Comparison of ENCODE assay signal across 8 cellular contexts in genomic region chr10:13349776-13350274, GRCh38. TPM values are rescaled to one million over a fixed set of nuclear protein-coding genes. Genes with fewer than 3 reads are reported as not detected.
A peak's percentile ranks its signal among the peaks of the same experiment; 100 is the strongest.
DNase-seq lines count a peak whose midpoint lies in the region; ATAC-seq and TF ChIP-seq lines count a peak whose summit lies in the region.

No MANE protein-coding gene starts in this region.

- intact Hi-C loops in aorta (cut with DNase I), result no loop called here

- peaks cover 24% of the 10 kb centered on the region for H3K79me2 ChIP-seq in Karpas-422 (ENCODE audit: low read length)

- DNase-seq in BE2C, result no peak
- DNase-seq in Karpas-422, result no peak
- peak; percentile 49 for DNase-seq in activated CD8-positive, alpha-beta T cell treated with anti-CD3 and anti-CD28 coated beads, Interleukin-2, amount 10 ng/mL, durations not matched to agents 7 days and 5 days
- peak; percentile 48 for DNase-seq in fibroblast of peridontal ligament (ENCODE audit: extremely low read depth)
- peak in 7 of 10 donors; percentile 3 to 69 (median 22) for DNase-seq in naive thymus-derived CD8-positive, alpha-beta T cell
- peak; percentile 69 to 79 for DNase-seq in aorta

- no peaks in the 10 kb centered on the region for H3K9me3 Mint-ChIP-seq in activated CD8-positive, alpha-beta T cell treated with anti-CD3 and anti-CD28 coated beads, Interleukin-2, amount 10 ng/mL, durations not matched to agents 7 days and 5 days (ENCODE audit: insufficient read depth)
- H3K9me3 Mint-ChIP-seq in naive thymus-derived CD8-positive, alpha-beta T cell, result no peaks in the 10 kb centered on the region

- no peak for TF ChIP-seq CTCF in BE2C (IDR thresholded peaks at IDR 0.05; ENCODE audit: low read depth, low read length)

- peak overlapping the region; percentile 92 for H3K4me3 Mint-ChIP-seq in activated CD8-positive, alpha-beta T cell treated with anti-CD3 and anti-CD28 coated beads, Interleukin-2, amount 10 ng/mL, durations not matched to agents 7 days and 5 days
- H3K4me3 Mint-ChIP-seq in naive thymus-derived CD8-positive, alpha-beta T cell, result peak overlapping the region; percentile 77 to 97 (median 95)

- H3K27ac Mint-ChIP-seq in activated CD8-positive, alpha-beta T cell treated with anti-CD3 and anti-CD28 coated beads, Interleukin-2, amount 10 ng/mL, durations not matched to agents 7 days and 5 days, result peak overlapping the region; percentile 96
- H3K27ac Mint-ChIP-seq in naive thymus-derived CD8-positive, alpha-beta T cell, result peak overlapping the region; percentile 92 to 98 (median 95)

- H3K4me2 ChIP-seq in Karpas-422 (ENCODE audit: low read depth, low read length, poor library complexity, severe bottlenecking), result peak overlapping the region; percentile 80

- peak overlapping the region; percentile 83 for H3K9ac ChIP-seq in Karpas-422 (ENCODE audit: low read length)

- no peak overlapping the region for H3K27ac ChIP-seq in Karpas-422 (ENCODE audit: low read length)
- H3K27ac ChIP-seq in aorta (ENCODE audit: low read depth in 1 of 2, low read length in 2 of 2), result no peak overlapping the region

- 0 out of 2 replicates have a peak, but pooled peaks cover 4% of the 10 kb centered on the region for H4K20me1 ChIP-seq in Karpas-422 (ENCODE audit: insufficient read depth, low read depth, low read length)

- H3K4me3 ChIP-seq in BE2C (ENCODE audit: low read depth, low read length), result peak overlapping the region; percentile 88
- H3K4me3 ChIP-seq in Karpas-422 (ENCODE audit: low read length), result peak overlapping the region; percentile 83
- H3K4me3 ChIP-seq in aorta (ENCODE audit: low read length in 2 of 2), result peak overlapping the region; percentile 98

- H3K27me3 ChIP-seq in BE2C (no peaks in the 10 kb centered on the region), Karpas-422 (ENCODE audit: low read length) (no peaks in the 10 kb centered on the region), aorta (ENCODE audit: control insufficient read depth in 1 of 2, insufficient read depth in 2 of 2, low read length in 1 of 2) (no peaks in the 10 kb centered on the region)

- no peaks in the 10 kb centered on the region for H3K27me3 Mint-ChIP-seq in activated CD8-positive, alpha-beta T cell treated with anti-CD3 and anti-CD28 coated beads, Interleukin-2, amount 10 ng/mL, durations not matched to agents 7 days and 5 days (ENCODE audit: low read depth)
- H3K27me3 Mint-ChIP-seq in naive thymus-derived CD8-positive, alpha-beta T cell, result peaks cover 0 to 3% (median 0%) of the 10 kb centered on the region in 5 donors

- H3K36me3 ChIP-seq in BE2C (no peaks in the 10 kb centered on the region), Karpas-422 (ENCODE audit: insufficient read depth, low read length) (peaks cover 3% of the 10 kb centered on the region; the same call in 1 of the 2 replicates), aorta (ENCODE audit: control insufficient read depth in 1 of 2, insufficient read depth in 2 of 2, low read length in 1 of 2) (no peaks in the 10 kb centered on the region)

- peaks cover 17% of the 10 kb centered on the region for H3K36me3 Mint-ChIP-seq in activated CD8-positive, alpha-beta T cell treated with anti-CD3 and anti-CD28 coated beads, Interleukin-2, amount 10 ng/mL, durations not matched to agents 7 days and 5 days (ENCODE audit: low read depth)
- H3K36me3 Mint-ChIP-seq in naive thymus-derived CD8-positive, alpha-beta T cell, result no peaks in the 10 kb centered on the region

- H3K9me3 ChIP-seq in BE2C, result no peaks in the 10 kb centered on the region
- H3K9me3 ChIP-seq in Karpas-422 (ENCODE audit: low read length), result no peaks in the 10 kb centered on the region
- H3K9me3 ChIP-seq in aorta (ENCODE audit: control insufficient read depth, low read length), result no peaks in the 10 kb centered on the region

- no peak for ATAC-seq in activated CD8-positive, alpha-beta T cell treated with anti-CD3 and anti-CD28 coated beads, Interleukin-2, amount 10 ng/mL, durations not matched to agents 7 days and 5 days
- ATAC-seq in naive thymus-derived CD8-positive, alpha-beta T cell, result no peak
- peak; percentile 12 for ATAC-seq in aorta (ENCODE audit: low FRiP score)
- no peak for ATAC-seq in HG03045 (IDR thresholded peaks at IDR 0.05; ENCODE audit: unreplicated experiment)
- no peak for ATAC-seq in GM19452 (IDR thresholded peaks at IDR 0.05; ENCODE audit: unreplicated experiment)

- no peaks in the 10 kb centered on the region for H3K9me2 ChIP-seq in Karpas-422 (replicated peaks; ENCODE audit: insufficient read depth, low read length)

- H3K4me1 ChIP-seq in BE2C (peaks cover 3% of the 10 kb centered on the region; the same call in 1 of the 2 replicates), Karpas-422 (ENCODE audit: low read length) (peaks cover 45% of the 10 kb centered on the region), aorta (ENCODE audit: control insufficient read depth in 1 of 2, insufficient read depth in 2 of 2, low read length in 2 of 2) (peaks cover 0 to 1% of the 10 kb centered on the region in 2 donors)

- H3K4me1 Mint-ChIP-seq in activated CD8-positive, alpha-beta T cell treated with anti-CD3 and anti-CD28 coated beads, Interleukin-2, amount 10 ng/mL, durations not matched to agents 7 days and 5 days (ENCODE audit: low read depth), result peaks cover 60% of the 10 kb centered on the region
- H3K4me1 Mint-ChIP-seq in naive thymus-derived CD8-positive, alpha-beta T cell, result peaks cover 17 to 59% (median 57%) of the 10 kb centered on the region in 4 donors

- CTCF ChIA-PET in activated CD8-positive, alpha-beta T cell treated with anti-CD3 and anti-CD28 coated beads, Interleukin-2, amount 10 ng/mL, durations not matched to agents 7 days and 5 days (lab: Charles Lee), result interaction anchor here (0.7 to 5.0 kb wide), 4 partner anchors 22 to 188 kb away, joined by 3 to 41 read pairs (median 4); partner anchors contain the start of genes MCM10 and PHYH

- WGBS in aorta, 2 donors, result 0 to 1% methylated on average over 17 to 18 of the region's 18 CpGs

- POLR2A ChIA-PET in activated CD8-positive, alpha-beta T cell treated with anti-CD3 and anti-CD28 coated beads, Interleukin-2, amount 10 ng/mL, durations not matched to agents 7 days and 5 days (lab: Charles Lee), result interaction anchor here (0.6 to 2.5 kb wide), 6 partner anchors 48 to 836 kb away, joined by 3 to 21 read pairs (median 6); partner anchors contain the start of genes MCM10 and PHYH
- POLR2A ChIA-PET in naive thymus-derived CD8-positive, alpha-beta T cell (lab: Charles Lee), result interaction anchor here (0.5 to 4.6 kb wide), 5 partner anchors 48 to 1488 kb away, joined by 4 to 132 read pairs (median 5); partner anchors contain the start of genes CDNF, HSPA14, MSANTD7 and PHYH

- H2AFZ ChIP-seq in Karpas-422 (ENCODE audit: low read length), result no peak overlapping the region

RNA-seq across cellular contexts. Expression of gene SEPHS1, which starts 1.7 kb away (rescaled TPM):
- 78.3 TPM for polyA plus RNA-seq in BE2C (2012; ENCODE audit: insufficient read depth, insufficient read length, low read depth)
- total RNA-seq in Karpas-422 (2014; rRNA removed; shearing (Covaris generic); ENCODE audit: low replicate concordance), result 70.0 and 81.0 TPM in 2 replicates
- 10 to 100 TPM; 63.5 to 64.0 TPM for total RNA-seq in activated CD8-positive, alpha-beta T cell treated with anti-CD3 and anti-CD28 coated beads, Interleukin-2, amount 10 ng/mL, durations not matched to agents 7 days and 5 days
- total RNA-seq in naive thymus-derived CD8-positive, alpha-beta T cell, result 10 to 100 TPM; 32.7 to 42.7 TPM
- 10 to 100 TPM; 17.7 to 22.5 (median 21.9) TPM for polyA plus RNA-seq in naive thymus-derived CD8-positive, alpha-beta T cell
- 10 to 100 TPM; 37.8 to 38.1 TPM for total RNA-seq in aorta
- polyA plus RNA-seq in aorta, result 10 to 100 TPM; 30.0 to 31.6 TPM

RNA-seq across cellular contexts. Expression of gene PHYH, which starts 50.0 kb away (rescaled TPM):
- 11.7 TPM for polyA plus RNA-seq in BE2C (2012; ENCODE audit: insufficient read depth, insufficient read length, low read depth)
- total RNA-seq in Karpas-422 (2014; rRNA removed; shearing (Covaris generic); ENCODE audit: low replicate concordance), result 3.5 and 4.0 TPM in 2 replicates
- total RNA-seq in activated CD8-positive, alpha-beta T cell treated with anti-CD3 and anti-CD28 coated beads, Interleukin-2, amount 10 ng/mL, durations not matched to agents 7 days and 5 days, result 10 to 100 TPM; 11.5 to 12.7 TPM
- total RNA-seq in naive thymus-derived CD8-positive, alpha-beta T cell, result 10 to 100 TPM; 17.3 to 18.6 TPM
- polyA plus RNA-seq in naive thymus-derived CD8-positive, alpha-beta T cell, result 10 to 100 TPM; 17.6 to 20.5 (median 20.1) TPM
- 10 to 100 TPM; 21.0 to 25.1 TPM for total RNA-seq in aorta
- polyA plus RNA-seq in aorta, result 10 to 100 TPM; 33.6 to 66.7 TPM

Comparison
In these comparisons a context has a peak if more than half of its experiments do, and no peak if none do; other contexts are left out.
1. DNase-seq: peak in activated CD8-positive, alpha-beta T cell treated with anti-CD3 and anti-CD28 coated beads, Interleukin-2, amount 10 ng/mL, durations not matched to agents 7 days and 5 days (single experiment), fibroblast of peridontal ligament (single experiment), naive thymus-derived CD8-positive, alpha-beta T cell (7 of 10) and aorta (2 of 2); none in BE2C (single experiment) and Karpas-422 (single experiment).
2. Peak in every context shown above with its lines, with median percentiles within 50 percentile points of each other: H3K4me3 ChIP-seq.